Comparison of ENCODE assay signal across 8 cellular contexts in the genomic region with DNA sequence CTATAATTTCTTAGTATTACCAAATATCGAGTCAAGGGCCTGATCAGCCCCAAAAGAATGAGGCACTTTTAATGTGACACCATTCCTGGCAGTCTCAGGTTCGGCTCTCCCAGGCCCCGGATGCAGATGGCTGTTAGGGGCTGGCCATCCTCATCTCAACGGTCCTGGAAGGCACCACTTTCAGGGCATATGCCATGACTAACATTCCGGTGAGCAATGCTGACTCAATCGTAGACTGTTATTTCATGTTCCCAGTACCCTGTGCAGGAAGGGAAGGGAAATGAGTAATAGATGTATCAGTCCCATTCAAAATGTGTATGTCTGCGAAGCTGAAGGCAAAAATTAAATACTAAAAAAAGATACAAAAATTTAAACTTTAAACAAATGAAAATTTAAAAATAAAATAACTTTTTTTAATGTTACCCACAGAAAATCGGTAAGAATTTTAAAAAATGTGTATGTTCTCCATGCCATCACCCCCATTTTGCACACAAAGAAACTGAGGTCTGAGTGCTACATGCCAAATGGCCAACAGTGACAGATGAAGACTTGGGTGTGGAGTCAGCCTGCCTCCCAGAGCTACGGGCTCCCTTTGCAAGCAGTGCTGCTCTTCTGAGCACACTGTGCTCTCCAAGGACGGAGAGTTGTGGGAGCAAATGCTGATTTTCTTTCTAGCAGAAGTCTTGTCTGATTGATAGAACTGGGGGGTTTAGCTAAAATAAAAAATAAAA.
A peak's percentile ranks its signal among the peaks of the same experiment; 100 is the strongest.
DNase-seq lines count a peak whose midpoint lies in the region; ATAC-seq and TF ChIP-seq lines count a peak whose summit lies in the region.

No MANE protein-coding gene starts in this region.

- H3K4me3 ChIP-seq in aorta (ENCODE audit: low read length in 2 of 2) = no peak overlapping the region
- H3K4me3 ChIP-seq in spleen = no peak overlapping the region

- H3K36me3 ChIP-seq in aorta (ENCODE audit: control insufficient read depth in 1 of 2, insufficient read depth in 2 of 2, low read length in 1 of 2) = no peaks in the 10 kb centered on the region
- H3K36me3 ChIP-seq in spleen = no peaks in the 10 kb centered on the region

- no peak for TF ChIP-seq POLR2A in spleen (IDR thresholded peaks at IDR 0.05)

- WGBS in aorta, 2 donors = 32 to 33% methylated on average over 10 of the region's 10 CpGs
- 66 to 87% (median 73%) methylated on average over 10 of the region's 10 CpGs for WGBS in spleen, 5 donors

- DNase-seq in AG20443 (ENCODE audit: low spot score) = peak; percentile 91
- DNase-seq in activated CD4-positive, alpha-beta T cell treated with anti-CD3 and anti-CD28 coated beads for 48 hours = peak; percentile 68
- peak; percentile 91 for DNase-seq in glomerular visceral epithelial cell (ENCODE audit: extremely low spot score)
- peak; percentile 76 to 82 for DNase-seq in aorta
- no peak for DNase-seq in spleen

- intact Hi-C loops in aorta (cut with DNase I) (loop anchor here in 1 of 2 donors (5.0 kb wide), 1 partner anchor 154 kb away; a partner anchor contains a TSS), spleen (cut with DNase I; ENCODE audit: low total_unique reads) (loop anchor here (5.0 kb wide), 1 partner anchor 214 kb away; no protein-coding TSS in a partner anchor)

- H3K27ac ChIP-seq in aorta (ENCODE audit: low read depth in 1 of 2, low read length in 2 of 2) (no peak overlapping the region), spleen (no peak overlapping the region)

- peak; percentile 86 for ATAC-seq in HG02759 (IDR thresholded peaks at IDR 0.05; ENCODE audit: unreplicated experiment)
- ATAC-seq in aorta (ENCODE audit: low FRiP score) = peak; percentile 68
- ATAC-seq in HG02981 (IDR thresholded peaks at IDR 0.05; ENCODE audit: unreplicated experiment) = no peak
- no peak for ATAC-seq in GM21360 (IDR thresholded peaks at IDR 0.05; ENCODE audit: unreplicated experiment)

- no peak for TF ChIP-seq CTCF in spleen (IDR thresholded peaks at IDR 0.05 in 8 of 11, conservative IDR thresholded peaks at IDR 0.05 in 3 of 11)

- no peaks in the 10 kb centered on the region for H3K27me3 ChIP-seq in aorta (ENCODE audit: control insufficient read depth in 1 of 2, insufficient read depth in 2 of 2, low read length in 1 of 2)
- H3K27me3 ChIP-seq in spleen (replicated peaks in 1 of 7) = peaks cover 0 to 16% (median 0%) of the 10 kb centered on the region in 7 donors

- H3K4me1 ChIP-seq in aorta (ENCODE audit: control insufficient read depth in 1 of 2, insufficient read depth in 2 of 2, low read length in 2 of 2) (peaks cover 2 to 3% of the 10 kb centered on the region in 2 donors), spleen (no peaks in the 10 kb centered on the region)

- no peaks in the 10 kb centered on the region for H3K9me3 ChIP-seq in aorta (ENCODE audit: control insufficient read depth, low read length)
- no peaks in the 10 kb centered on the region for H3K9me3 ChIP-seq in spleen

Comparison
In these comparisons a context has a peak if more than half of its experiments do, and no peak if none do; other contexts are left out.
1. ATAC-seq: peak in HG02759 (single experiment) and aorta (single experiment); none in HG02981 (single experiment) and GM21360 (single experiment).